ENCODE assay signal across 1 cellular context in the genomic region with DNA sequence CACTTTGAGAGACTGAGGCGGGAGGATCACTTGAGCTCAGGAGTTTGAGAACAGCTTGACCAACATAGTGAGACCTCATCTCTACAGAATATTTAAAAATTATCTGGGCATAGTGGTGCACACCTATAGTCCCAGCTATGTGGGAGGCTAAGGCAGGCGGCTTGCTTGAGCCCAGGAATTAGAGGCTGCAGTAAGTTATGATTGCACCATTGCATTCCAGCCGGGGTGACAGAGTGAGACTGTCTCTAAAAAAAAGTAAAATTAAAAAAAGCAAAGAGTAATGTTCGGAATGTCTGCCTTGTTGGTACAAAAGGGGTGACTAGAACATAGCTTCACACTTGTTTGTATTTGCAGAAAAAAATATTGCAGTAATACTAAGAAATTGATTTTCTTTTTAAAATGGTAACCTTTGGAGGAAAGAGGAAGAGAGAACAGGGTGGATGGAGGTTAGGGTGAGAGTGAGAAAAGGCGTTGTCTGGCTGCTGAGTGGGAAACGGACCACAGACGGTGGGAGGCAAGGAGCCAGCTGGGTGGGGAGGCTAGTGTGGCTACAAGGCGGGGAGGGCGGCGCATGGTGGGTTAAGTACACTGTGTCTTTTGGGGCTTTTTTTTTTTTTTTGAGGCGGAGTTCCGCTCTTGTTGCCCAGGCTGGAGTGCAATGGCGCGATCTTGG.
TF ChIP-seq lines count a peak whose summit lies in the region.

No MANE protein-coding gene starts in this region.

TF ChIP-seq in GM12878, 131 proteins besides CTCF, POLR2A, EP300 and RAD21:
- TF ChIP-seq SPI1 (IDR thresholded peaks at IDR 0.05; ENCODE audit: borderline replicate concordance, insufficient read depth, low read depth, low read length) (peak; percentile 49; the same call in 1 of the 2 replicates), ZNF384 (IDR thresholded peaks at IDR 0.05; ENCODE audit: borderline replicate concordance, low read depth, low read length) (no peak), TBL1XR1 (IDR thresholded peaks at IDR 0.05; ENCODE audit: low read depth, low read length) (no peak), ZSCAN29 (IDR thresholded peaks at IDR 0.05) (no peak)
